In the genomic region with DNA sequence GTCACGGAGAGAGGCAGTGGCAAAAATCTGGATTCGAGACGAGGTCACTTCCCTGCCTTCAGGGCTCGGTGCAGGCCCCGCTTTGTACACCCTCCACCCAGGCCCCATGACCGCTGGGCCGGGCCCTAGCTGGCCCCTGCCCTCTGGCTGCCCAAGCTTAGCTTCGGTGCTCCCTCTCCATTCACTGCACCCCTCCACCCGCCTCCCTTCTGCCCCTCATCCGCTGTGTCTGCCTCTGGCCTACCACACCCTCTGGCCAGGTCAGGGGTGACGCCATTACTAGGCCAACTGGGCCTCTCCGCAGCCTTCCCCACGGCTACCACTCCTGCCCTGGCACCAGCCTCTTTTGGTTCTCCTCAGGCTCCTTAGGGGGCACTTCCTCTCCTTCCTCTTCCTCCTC, we compare ENCODE assay signal across 17 cellular contexts. TPM values are rescaled to one million over a fixed set of nuclear protein-coding genes. Genes with fewer than 3 reads are reported as not detected.
"Had no signal": no experiment of that assay in that cellular context is flagged by ENCODE, and none has a peak within 500 bp of the region (broad histone marks: within the 10 kb centered on the region; RNA-seq: fewer than 3 reads in every experiment).

No MANE protein-coding gene starts in this region.

- H2AFZ ChIP-seq: PC-9 had no signal

- H3K4me3 Mint-ChIP-seq: activated B cell treated with CpG ODN at 0.5 μM for 24 hours; activated CD4-positive, alpha-beta T cell treated with anti-CD3 and anti-CD28 coated beads, Interleukin-2, amount 10 ng/mL, durations not matched to agents 24 days and 14 days; activated CD8-positive, alpha-beta memory T cell treated with anti-CD3 and anti-CD28 coated beads, Interleukin-2, amount 10 ng/mL, durations not matched to agents 7 days and 5 days; activated T-cell treated with anti-CD3 and anti-CD28 coated beads, Interleukin-2, amount 50 U/mL, for 4 hours; T-helper 17 cell had no signal

- FAIRE-seq: astrocyte had no signal

- H3K36me3 Mint-ChIP-seq: activated CD8-positive, alpha-beta memory T cell treated with anti-CD3 and anti-CD28 coated beads, Interleukin-2, amount 10 ng/mL, durations not matched to agents 7 days and 5 days; activated naive CD4-positive, alpha-beta T cell treated with anti-CD3 and anti-CD28 coated beads, Interleukin-2, amount 50 U/mL, for 72 hours; brain had no signal

- H3K4me1 Mint-ChIP-seq: activated CD8-positive, alpha-beta memory T cell treated with anti-CD3 and anti-CD28 coated beads, Interleukin-2, amount 10 ng/mL, durations not matched to agents 7 days and 5 days had no signal

- H3K4me3 ChIP-seq: PC-9 had no signal

- H3K9me3 Mint-ChIP-seq: activated B cell treated with CpG ODN at 0.5 μM for 24 hours; activated CD4-positive, alpha-beta T cell treated with anti-CD3 and anti-CD28 coated beads, Interleukin-2, amount 10 ng/mL, durations not matched to agents 24 days and 14 days; activated naive CD4-positive, alpha-beta T cell treated with anti-CD3 and anti-CD28 coated beads, Interleukin-2, amount 50 U/mL, for 72 hours; activated T-cell treated with anti-CD3 and anti-CD28 coated beads, Interleukin-2, amount 50 U/mL, for 4 hours had no signal

- H3K27ac Mint-ChIP-seq: activated B cell treated with CpG ODN at 0.5 μM for 24 hours; activated CD4-positive, alpha-beta T cell treated with anti-CD3 and anti-CD28 coated beads, Interleukin-2, amount 10 ng/mL, durations not matched to agents 24 days and 14 days; activated CD8-positive, alpha-beta memory T cell treated with anti-CD3 and anti-CD28 coated beads, Interleukin-2, amount 10 ng/mL, durations not matched to agents 7 days and 5 days; activated naive CD4-positive, alpha-beta T cell treated with anti-CD3 and anti-CD28 coated beads, Interleukin-2, amount 50 U/mL, for 72 hours; brain; T-helper 17 cell had no signal

- H3K27ac ChIP-seq: PC-9 had no signal

- DNase-seq: activated B cell treated with CpG ODN at 0.5 μM for 24 hours; activated CD4-positive, alpha-beta T cell treated with anti-CD3 and anti-CD28 coated beads for 1 hour; activated CD8-positive, alpha-beta memory T cell treated with anti-CD3 and anti-CD28 coated beads, Interleukin-2, amount 10 ng/mL, durations not matched to agents 7 days and 5 days; activated T-cell treated with anti-CD3 and anti-CD28 coated beads, Interleukin-2, amount 50 U/mL, for 4 hours; MV-4-11; NCI-H1092 treated with DMSO at 0.1 percent for 48 hours; NCI-H1417 treated with DMSO at 0.1 percent for 48 hours; NCI-H1694; NCI-H510A treated with DMSO at 0.1 percent for 48 hours; SIG-M5 had no signal

RNA-seq across cellular contexts. Expression of a gene that starts 0.5 kb away (rescaled TPM):
- total RNA-seq: activated CD4-positive, alpha-beta T cell treated with anti-CD3 and anti-CD28 coated beads, Interleukin-2, amount 10 ng/mL, durations not matched to agents 24 days and 14 days; activated CD8-positive, alpha-beta memory T cell treated with anti-CD3 and anti-CD28 coated beads, Interleukin-2, amount 10 ng/mL, durations not matched to agents 7 days and 5 days; activated naive CD4-positive, alpha-beta T cell treated with anti-CD3 and anti-CD28 coated beads, Interleukin-2, amount 50 U/mL, for 72 hours; activated T-cell treated with anti-CD3 and anti-CD28 coated beads, Interleukin-2, amount 50 U/mL, for 4 hours; astrocyte; T-helper 17 cell had no signal

RNA-seq across cellular contexts. Expression of a gene that starts 9.0 kb away (rescaled TPM):
- total RNA-seq: activated B cell treated with CpG ODN at 0.5 μM for 24 hours; activated CD4-positive, alpha-beta T cell treated with anti-CD3 and anti-CD28 coated beads, Interleukin-2, amount 10 ng/mL, durations not matched to agents 24 days and 14 days; activated CD8-positive, alpha-beta memory T cell treated with anti-CD3 and anti-CD28 coated beads, Interleukin-2, amount 10 ng/mL, durations not matched to agents 7 days and 5 days; activated naive CD4-positive, alpha-beta T cell treated with anti-CD3 and anti-CD28 coated beads, Interleukin-2, amount 50 U/mL, for 72 hours; astrocyte; MCF 10A; PC-9; T-helper 17 cell had no signal
